In genomic region chr3:144229237-144229830, GRCh38 we compare ENCODE assay signal across 26 cellular contexts.
DNase-seq lines count a peak whose midpoint lies in the region; ATAC-seq, FAIRE-seq and TF ChIP-seq lines count a peak whose summit lies in the region.
"Had no signal": no experiment of that assay in that cellular context is flagged by ENCODE, and none has a peak within 500 bp of the region (broad histone marks: within the 10 kb centered on the region; RNA-seq: fewer than 3 reads in every experiment).

No MANE protein-coding gene starts in this region.

- no CpG with 5 or more reads among the region's 1 CpG for WGBS in neuronal stem cell (ENCODE audit: extremely low coverage in 2 of 2, insufficient read length in 2 of 2, insufficient replicate concordance in 1 of 2), 2 donors

- no peak overlapping the region for H2AK5ac ChIP-seq in neuronal stem cell (ENCODE audit: low read depth, low read length)

- H3K27ac ChIP-seq in neuronal stem cell (replicated peaks; ENCODE audit: low read length): no peak overlapping the region
- H3K27ac ChIP-seq: lower lobe of right lung, tibial artery had no signal

- no peak overlapping the region for H3K4me2 ChIP-seq in neuronal stem cell (ENCODE audit: insufficient read depth, low read length, poor library complexity, severe bottlenecking)

- ATAC-seq in HG03442 (IDR thresholded peaks at IDR 0.05; ENCODE audit: unreplicated experiment): no peak
- ATAC-seq: activated CD8-positive, alpha-beta T cell treated with anti-CD3 and anti-CD28 coated beads, Interleukin-2, amount 10 ng/mL, durations not matched to agents 7 days and 5 days; activated naive CD8-positive, alpha-beta T cell treated with anti-CD3 and anti-CD28 coated beads, Interleukin-2, amount 50 U/mL, for 24 hours; effector memory CD8-positive, alpha-beta T cell; lower lobe of right lung; sciatic nerve; T-cell had no signal

- no peak for TF ChIP-seq CTCF in bronchial epithelial cell (IDR thresholded peaks at IDR 0.05; ENCODE audit: insufficient read depth, low read length, severe bottlenecking)

- no peak overlapping the region for H3K9ac ChIP-seq in neuronal stem cell (ENCODE audit: low read depth, low read length, poor library complexity)

- no peak for TF ChIP-seq POLR2A in GM12891 (IDR thresholded peaks at IDR 0.05; ENCODE audit: low read depth, low read length)

- no peak overlapping the region for H2BK15ac ChIP-seq in neuronal stem cell (ENCODE audit: low read length)

- no peaks in the 10 kb centered on the region for H3K9me3 ChIP-seq in neuronal stem cell (replicated peaks in 1 of 2; ENCODE audit: control insufficient read depth in 2 of 2, insufficient read depth in 1 of 2, low read depth in 1 of 2, low read length in 2 of 2)
- H3K9me3 ChIP-seq: lower lobe of right lung, tibial artery had no signal

- H3K27me3 ChIP-seq in bronchial epithelial cell (ENCODE audit: control insufficient read depth, insufficient read depth, low read length): no peaks in the 10 kb centered on the region
- no peaks in the 10 kb centered on the region for H3K27me3 ChIP-seq in neuronal stem cell (ENCODE audit: control insufficient read depth in 3 of 3, insufficient read depth in 3 of 3, low read depth in 1 of 3, low read length in 3 of 3)
- H3K27me3 ChIP-seq: tibial artery had no signal

- no peaks in the 10 kb centered on the region for H3K36me3 ChIP-seq in bronchial epithelial cell (ENCODE audit: control insufficient read depth, insufficient read depth, low read length)
- H3K36me3 ChIP-seq in neuronal stem cell (replicated peaks in 1 of 2; ENCODE audit: control insufficient read depth in 2 of 2, insufficient read depth in 2 of 2, low read length in 2 of 2): no peaks in the 10 kb centered on the region
- H3K36me3 ChIP-seq: lower lobe of right lung, tibial artery had no signal

- no peak overlapping the region for H3K23ac ChIP-seq in neuronal stem cell (ENCODE audit: low read depth, low read length, poor library complexity)

- H3K79me1 ChIP-seq in neuronal stem cell (ENCODE audit: low read depth, low read length): no peaks in the 10 kb centered on the region

- no peak overlapping the region for H2AFZ ChIP-seq in neuronal stem cell (ENCODE audit: low read length)

- H3K4me3 ChIP-seq in bronchial epithelial cell (ENCODE audit: low read depth, low read length): no peak overlapping the region
- no peak overlapping the region for H3K4me3 ChIP-seq in neuronal stem cell (ENCODE audit: low read length in 2 of 2)
- H3K4me3 ChIP-seq: lower lobe of right lung, tibial artery had no signal

- no peak overlapping the region for H4K91ac ChIP-seq in neuronal stem cell (ENCODE audit: low read depth, low read length, poor library complexity)

- H4K8ac ChIP-seq in neuronal stem cell (ENCODE audit: low read depth, low read length): no peak overlapping the region

- no peak overlapping the region for H3K4ac ChIP-seq in neuronal stem cell (ENCODE audit: low read length)

- DNase-seq in GM12891 (ENCODE audit: insufficient read length, low spot score): no peak
- DNase-seq in M059J (ENCODE audit: low read depth): peak; percentile 42
- DNase-seq in bronchial epithelial cell (ENCODE audit: low read depth): peak; percentile 60
- DNase-seq in mucosa of gallbladder (ENCODE audit: low spot score): peak; percentile 19
- DNase-seq in neuronal stem cell (ENCODE audit: low spot score): no peak
- DNase-seq in NCI-H69 (lab: John Stamatoyannopoulos, UW): no peak
- DNase-seq: activated CD4-positive, alpha-beta T cell treated with anti-CD3 and anti-CD28 coated beads for 1 hour; activated CD8-positive, alpha-beta T cell treated with anti-CD3 and anti-CD28 coated beads, Interleukin-2, amount 10 ng/mL, durations not matched to agents 7 days and 5 days; activated effector memory CD4-positive, alpha-beta T cell treated with anti-CD3 and anti-CD28 coated beads, Interleukin-2, amount 50 U/mL, for 16 hours; activated naive CD8-positive, alpha-beta T cell treated with anti-CD3 and anti-CD28 coated beads, Interleukin-2, amount 50 U/mL, for 24 hours; activated T-cell treated with anti-CD3 and anti-CD28 coated beads for 4 hours; effector memory CD8-positive, alpha-beta T cell; GDM1; HFFc6; KG1; lower lobe of right lung; NCI-H2029; NCI-H510A treated with DMSO at 0.1 percent for 48 hours; T-cell; tibial artery had no signal

- no peak overlapping the region for H2BK120ac ChIP-seq in neuronal stem cell (ENCODE audit: low read depth, low read length)

- no peak overlapping the region for H3K14ac ChIP-seq in neuronal stem cell (ENCODE audit: low read length)

- FAIRE-seq in GM12891 (lab: Jason Lieb, UNC) (peak; percentile 26), bronchial epithelial cell (lab: Jason Lieb, UNC) (peak; percentile 47)
- FAIRE-seq: colon, HTR-8/SVneo, keratinocyte, RCC 7860 had no signal

- no peaks in the 10 kb centered on the region for H3K4me1 ChIP-seq in neuronal stem cell (ENCODE audit: control insufficient read depth in 2 of 2, insufficient read depth in 1 of 2, low read depth in 1 of 2, low read length in 2 of 2)
- H3K4me1 ChIP-seq: lower lobe of right lung, tibial artery had no signal

- no peak overlapping the region for H2BK12ac ChIP-seq in neuronal stem cell (ENCODE audit: low read length)

- H3K18ac ChIP-seq in neuronal stem cell (ENCODE audit: low read length): no peak overlapping the region

- no peak overlapping the region for H2BK5ac ChIP-seq in neuronal stem cell (ENCODE audit: low read length)

TF ChIP-seq in GM12891, 5 proteins besides CTCF, POLR2A, EP300 and RAD21:
- TF ChIP-seq SPI1 (IDR thresholded peaks at IDR 0.05; ENCODE audit: low read depth, low read length) (no peak), POLR2AphosphoS5 (IDR thresholded peaks at IDR 0.05; ENCODE audit: low read depth, low read length) (no peak), TAF1 (IDR thresholded peaks at IDR 0.05; ENCODE audit: low read depth, low read length) (no peak), POU2F2 (IDR thresholded peaks at IDR 0.05; ENCODE audit: low read depth, low read length) (no peak), PAX5 (IDR thresholded peaks at IDR 0.05; ENCODE audit: insufficient read depth, low read length, severe bottlenecking) (no peak)
TF ChIP-seq in GM12891: peak in this region for 0.

Comparison
In these comparisons a context has a peak if more than half of its experiments do, and no peak if none do; other contexts are left out.
1. DNase-seq: peak in M059J (single experiment), bronchial epithelial cell (single experiment) and mucosa of gallbladder (single experiment); none in GM12891 (single experiment), neuronal stem cell (single experiment) and NCI-H69 (single experiment).